10 cellular contexts compared by ENCODE assay signal in the genomic region with DNA sequence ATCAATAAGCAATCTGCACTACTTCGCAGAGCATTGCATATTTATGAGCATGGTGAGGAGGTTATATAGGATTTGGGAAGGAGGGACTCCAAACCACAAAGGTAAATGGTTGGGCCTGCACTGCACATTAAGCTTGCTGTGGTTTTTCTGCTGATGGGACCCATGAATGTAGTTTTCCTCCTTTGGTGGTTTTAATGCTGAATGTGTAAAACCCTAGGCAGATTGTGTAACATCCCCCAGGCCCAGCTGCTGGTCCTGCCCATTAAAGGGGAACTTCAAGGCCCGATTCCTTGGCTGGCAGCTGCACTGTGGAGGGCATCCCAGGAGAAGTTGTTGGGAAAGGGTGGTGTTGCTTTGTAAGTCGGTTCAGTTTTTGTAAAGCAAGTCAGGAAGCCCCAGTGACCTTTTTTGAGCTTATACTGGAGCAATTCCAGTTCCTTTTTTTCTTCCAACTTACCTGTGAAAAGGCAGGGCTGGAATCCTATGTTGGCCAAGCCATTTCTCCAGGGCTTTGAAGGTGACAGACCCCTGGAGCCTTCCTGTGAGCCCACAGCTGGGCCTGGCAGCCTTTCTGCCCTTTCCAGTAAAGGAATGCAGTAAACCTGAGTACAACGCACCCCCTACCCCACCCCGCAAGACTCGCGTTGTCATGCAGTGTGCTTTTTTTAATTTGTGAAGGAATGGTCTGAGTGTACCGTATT. TPM values are rescaled to one million over a fixed set of nuclear protein-coding genes. Genes with fewer than 3 reads are reported as not detected.
DNase-seq lines count a peak whose midpoint lies in the region; ATAC-seq and FAIRE-seq lines count a peak whose summit lies in the region.
"Had no signal": no experiment of that assay in that cellular context is flagged by ENCODE, and none has a peak within 500 bp of the region (broad histone marks: within the 10 kb centered on the region; RNA-seq: fewer than 3 reads in every experiment).

No MANE protein-coding gene starts in this region.

- H3K9me3 ChIP-seq in endocrine pancreas (ENCODE audit: control insufficient read depth, low read length) (no peaks in the 10 kb centered on the region), mesodermal cell (ENCODE audit: control insufficient read depth, low read length) (no peaks in the 10 kb centered on the region)

- no peaks in the 10 kb centered on the region for H3K27me3 Mint-ChIP-seq in activated naive CD8-positive, alpha-beta T cell treated with anti-CD3 and anti-CD28 coated beads, Interleukin-2, amount 50 U/mL, for 24 hours

- WGBS in mesodermal cell (ENCODE audit: insufficient coverage in 2 of 2), 2 experiments = 82 to 100% methylated on average over 2 to 6 of the region's 8 CpGs

- H3K4me1 ChIP-seq in endocrine pancreas (ENCODE audit: control insufficient read depth, insufficient read depth, low read length) (peaks cover 9% of the 10 kb centered on the region), mesodermal cell (ENCODE audit: control insufficient read depth, insufficient read depth, low read length, poor library complexity, severe bottlenecking) (peaks cover 59% of the 10 kb centered on the region)

- H3K9ac ChIP-seq in endocrine pancreas (ENCODE audit: control insufficient read depth, insufficient read depth, low read length) = peak overlapping the region; percentile 38

- DNase-seq in DMS 273 (lab: John Stamatoyannopoulos, UW; ENCODE audit: unreplicated experiment) (peak; percentile 77), DMS 273 treated with DMSO at 0.1 percent for 48 hours (lab: John Stamatoyannopoulos, UW) (no peak), urothelium cell line (ENCODE audit: low spot score) (peak; percentile 38), NCI-H1436 (lab: John Stamatoyannopoulos, UW) (no peak), NCI-H187 (lab: John Stamatoyannopoulos, UW) (no peak)
- no peak for DNase-seq in activated naive CD8-positive, alpha-beta T cell treated with anti-CD3 and anti-CD28 coated beads, Interleukin-2, amount 50 U/mL, for 24 hours

- H3K27ac Mint-ChIP-seq in activated naive CD8-positive, alpha-beta T cell treated with anti-CD3 and anti-CD28 coated beads, Interleukin-2, amount 50 U/mL, for 24 hours = no peak overlapping the region

- no peak for ATAC-seq in activated naive CD8-positive, alpha-beta T cell treated with anti-CD3 and anti-CD28 coated beads, Interleukin-2, amount 50 U/mL, for 24 hours

- FAIRE-seq in urothelium cell line (lab: Jason Lieb, UNC) = no peak
- FAIRE-seq: islet of Langerhans had no signal

- H3K27me3 ChIP-seq in endocrine pancreas (ENCODE audit: control insufficient read depth, insufficient read depth, low read length) = no peaks in the 10 kb centered on the region

- no peaks in the 10 kb centered on the region for H3K9me3 Mint-ChIP-seq in activated naive CD8-positive, alpha-beta T cell treated with anti-CD3 and anti-CD28 coated beads, Interleukin-2, amount 50 U/mL, for 24 hours

- H3K4me3 Mint-ChIP-seq in activated naive CD8-positive, alpha-beta T cell treated with anti-CD3 and anti-CD28 coated beads, Interleukin-2, amount 50 U/mL, for 24 hours = no peak overlapping the region

- no peaks in the 10 kb centered on the region for H3K36me3 ChIP-seq in endocrine pancreas (ENCODE audit: control insufficient read depth, insufficient read depth, low read length)
- H3K36me3 ChIP-seq in mesodermal cell (ENCODE audit: control insufficient read depth, insufficient read depth, low read length) = peaks cover 72% of the 10 kb centered on the region

- H3K4me3 ChIP-seq in endocrine pancreas (ENCODE audit: control insufficient read depth, insufficient read depth, low read length) = peak overlapping the region; percentile 9
- no peak overlapping the region for H3K4me3 ChIP-seq in mesodermal cell (ENCODE audit: extremely low read depth, insufficient read depth, low read length, poor library complexity, severe bottlenecking)

- peaks cover 11% of the 10 kb centered on the region for H3K4me1 Mint-ChIP-seq in activated naive CD8-positive, alpha-beta T cell treated with anti-CD3 and anti-CD28 coated beads, Interleukin-2, amount 50 U/mL, for 24 hours

- peak overlapping the region; percentile 98 for H3K27ac ChIP-seq in mesodermal cell (ENCODE audit: low read depth, low read length, severe bottlenecking)
- H3K27ac ChIP-seq: 22Rv1 had no signal

- H3K36me3 Mint-ChIP-seq in activated naive CD8-positive, alpha-beta T cell treated with anti-CD3 and anti-CD28 coated beads, Interleukin-2, amount 50 U/mL, for 24 hours (ENCODE audit: low read depth) = no peaks in the 10 kb centered on the region

RNA-seq across cellular contexts. Expression of gene NAA20, which starts 43.1 kb away (rescaled TPM):
- polyA plus RNA-seq in mesodermal cell (2013, experiment 1 of 2) = 48.1 TPM
- 54.4 TPM for polyA plus RNA-seq in mesodermal cell (2013, experiment 2 of 2)

Comparison
In these comparisons a context has a peak if more than half of its experiments do, and no peak if none do; other contexts are left out.
1. DNase-seq: peak in DMS 273 (single experiment) and urothelium cell line (single experiment); none in DMS 273 treated with DMSO at 0.1 percent for 48 hours (single experiment), NCI-H1436 (single experiment), NCI-H187 (0 of 2) and activated naive CD8-positive, alpha-beta T cell treated with anti-CD3 and anti-CD28 coated beads, Interleukin-2, amount 50 U/mL, for 24 hours (single experiment).